8 cellular contexts compared by ENCODE assay signal in the genomic region with DNA sequence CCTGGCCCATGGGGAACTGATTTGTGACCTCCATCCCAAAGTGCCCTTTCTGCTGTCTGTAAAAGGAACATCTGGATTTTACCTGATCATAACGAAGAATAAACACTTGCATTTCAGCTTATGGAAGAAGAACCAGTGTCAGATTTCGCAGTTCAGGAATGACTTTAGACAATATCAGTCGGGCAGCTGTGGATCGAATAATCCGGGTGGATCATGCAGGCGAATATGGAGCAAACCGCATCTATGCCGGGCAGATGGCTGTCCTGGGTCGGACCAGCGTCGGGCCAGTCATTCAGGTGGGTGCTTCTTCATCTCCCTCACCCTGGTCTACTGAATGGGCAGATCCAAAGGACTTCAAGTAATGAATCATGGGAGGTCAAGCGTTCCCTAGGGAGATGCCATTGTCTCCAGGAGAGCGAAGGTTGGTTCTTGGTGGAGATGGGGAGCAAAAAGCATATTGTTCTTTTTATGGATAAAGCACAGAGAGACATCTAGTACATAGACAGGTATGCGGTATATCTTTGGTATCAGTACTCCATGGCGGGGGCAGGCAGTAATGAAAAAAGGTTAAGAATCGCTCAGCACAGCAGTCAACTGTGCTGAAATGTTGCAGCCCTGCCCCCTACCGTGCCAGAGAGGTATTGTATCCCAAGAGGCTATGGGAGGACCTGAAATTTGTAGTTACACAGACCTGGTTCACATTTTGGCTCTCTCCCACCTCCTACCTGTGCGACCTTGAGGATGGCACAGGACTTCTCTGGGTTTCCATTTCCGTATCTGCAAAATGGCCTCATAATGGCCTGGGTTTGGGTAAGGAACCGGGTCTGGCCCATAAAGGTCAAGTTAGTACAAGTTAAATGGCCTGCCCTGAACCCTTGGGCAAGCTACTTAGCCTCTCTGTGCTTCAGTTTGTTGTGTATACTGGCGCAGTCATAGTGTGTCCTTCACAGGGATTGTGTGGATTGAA. TPM values are rescaled to one million over a fixed set of nuclear protein-coding genes. Genes with fewer than 3 reads are reported as not detected.
DNase-seq lines count a peak whose midpoint lies in the region; ATAC-seq and TF ChIP-seq lines count a peak whose summit lies in the region.

No MANE protein-coding gene starts in this region.

- peak; percentile 60 for DNase-seq in Right ventricle myocardium superior
- DNase-seq in cardiac septum (ENCODE audit: low spot score), result no peak
- DNase-seq in NCI-H748 treated with DMSO at 0.1 percent for 48 hours (lab: John Stamatoyannopoulos, UW), result peak; percentile 1
- peak; percentile 47 for DNase-seq in activated T-cell treated with anti-CD3 and anti-CD28 coated beads for 48 hours (ENCODE audit: low read depth)
- DNase-seq in fibroblast of mammary gland (ENCODE audit: low read depth), result peak; percentile 58
- DNase-seq in nucleus accumbens (lab: John Stamatoyannopoulos, UW), result peak in 41 of 56 donors; percentile 1 to 71 (median 18)
- DNase-seq in DMS114 treated with DMSO at 0.1 percent for 48 hours (lab: John Stamatoyannopoulos, UW; ENCODE audit: unreplicated experiment), result no peak
- DNase-seq in NCI-H2029 treated with DMSO at 0.1 percent for 48 hours (lab: John Stamatoyannopoulos, UW), result no peak

- H3K4me3 ChIP-seq in fibroblast of mammary gland (ENCODE audit: control insufficient read depth, low read depth, low read length), result no peak overlapping the region

- intact Hi-C loops in Right ventricle myocardium superior (cut with DNase I) (loop anchor here (10.0 kb wide), 1 partner anchor 97 kb away; no protein-coding TSS in a partner anchor), cardiac septum (cut with DNase I) (loop anchor here (2.0 kb wide), 1 partner anchor 89 kb away; the partner anchor contains the start of gene TMC7)

- TF ChIP-seq CTCF in fibroblast of mammary gland (conservative IDR thresholded peaks at IDR 0.05; ENCODE audit: control insufficient read depth, insufficient read depth, low read depth, low read length), result peak; percentile 83

- no peak for ATAC-seq in Right ventricle myocardium superior (ENCODE audit: poor library complexity)

RNA-seq across cellular contexts. Expression of gene COQ7, which starts 4.7 kb away (rescaled TPM):
- total RNA-seq in Right ventricle myocardium superior (39.4 TPM), cardiac septum (32.6 TPM)

RNA-seq across cellular contexts. Expression of gene ITPRIPL2, which starts 41.7 kb away (rescaled TPM):
- 15.7 TPM for total RNA-seq in Right ventricle myocardium superior
- total RNA-seq in cardiac septum, result 24.6 TPM

Comparison
In these comparisons a context has a peak if more than half of its experiments do, and no peak if none do; other contexts are left out.
1. DNase-seq: peak in Right ventricle myocardium superior (single experiment), NCI-H748 treated with DMSO at 0.1 percent for 48 hours (single experiment), activated T-cell treated with anti-CD3 and anti-CD28 coated beads for 48 hours (single experiment), fibroblast of mammary gland (single experiment) and nucleus accumbens (41 of 56); none in cardiac septum (single experiment), DMS114 treated with DMSO at 0.1 percent for 48 hours (single experiment) and NCI-H2029 treated with DMSO at 0.1 percent for 48 hours (single experiment).